Comparison of ENCODE assay signal across 8 cellular contexts in genomic region chr19:6577410-6578125, GRCh38. TPM values are rescaled to one million over a fixed set of nuclear protein-coding genes. Genes with fewer than 3 reads are reported as not detected.
DNase-seq lines count a peak whose midpoint lies in the region; ATAC-seq and TF ChIP-seq lines count a peak whose summit lies in the region.
"Had no signal": no experiment of that assay in that cellular context is flagged by ENCODE, and none has a peak within 500 bp of the region (broad histone marks: within the 10 kb centered on the region; RNA-seq: fewer than 3 reads in every experiment).

No MANE protein-coding gene starts in this region.

- peaks cover 11% of the 10 kb centered on the region; the same call in 1 of the 2 replicates for H3K36me3 ChIP-seq in GM23338 (ENCODE audit: insufficient read depth)

- peaks cover 20% of the 10 kb centered on the region for H3K4me1 ChIP-seq in GM23338 (ENCODE audit: insufficient read depth)

- in situ Hi-C loops in KBM-7 (cut with MboI; ENCODE audit: low pct_unique_long_range_greater_than_20kb, low sequenced_read_pairs) = no loop called here

- peak overlapping the region; percentile 59; the same call in 1 of the 2 replicates for H2AFZ ChIP-seq in GM23338

- H3K4me1 Mint-ChIP-seq in GM23338 = no peaks in the 10 kb centered on the region
- H3K4me1 Mint-ChIP-seq in effector memory CD8-positive, alpha-beta T cell (ENCODE audit: low read depth in 2 of 2) = peaks cover 4 to 5% of the 10 kb centered on the region in 2 donors

- no peaks in the 10 kb centered on the region; the same call in 1 of the 2 replicates for H3K9me2 ChIP-seq in GM23338 (ENCODE audit: insufficient read depth)

- no peak overlapping the region for H3K4me2 ChIP-seq in GM23338

- no peak for TF ChIP-seq CTCF in GM23338 (conservative IDR thresholded peaks at IDR 0.05; ENCODE audit: low read depth in 2 of 2)

- H3K27me3 Mint-ChIP-seq in GM23338 (ENCODE audit: insufficient read depth, low read depth, poor library complexity) = peaks cover 4% of the 10 kb centered on the region
- no peaks in the 10 kb centered on the region for H3K27me3 Mint-ChIP-seq in effector memory CD8-positive, alpha-beta T cell

- H3K4me3 ChIP-seq in GM23338 = no peak overlapping the region

- H3K27ac ChIP-seq in GM23338 (ENCODE audit: low read depth) = no peak overlapping the region

- peak; percentile 74 for ATAC-seq in GM18868 (IDR thresholded peaks at IDR 0.05; ENCODE audit: unreplicated experiment)
- no peak for ATAC-seq in GM23338
- ATAC-seq in effector memory CD8-positive, alpha-beta T cell (replicated peaks) = peak; percentile 65

- H3K4me3 Mint-ChIP-seq in GM23338 = no peak overlapping the region
- no peak overlapping the region for H3K4me3 Mint-ChIP-seq in effector memory CD8-positive, alpha-beta T cell
- H3K4me3 Mint-ChIP-seq: stimulated activated naive CD8-positive, alpha-beta T cell treated with anti-CD3 and anti-CD28 coated beads, Interleukin-15, Interleukin-2, amounts not matched to agents 100 ng/mL and 50 ng/mL, for 24 hours had no signal

- H3F3A ChIP-seq in GM23338 (replicated peaks; ENCODE audit: low read depth) = no peaks in the 10 kb centered on the region

- intact Hi-C loops in posterior vena cava (cut with DNase I) = no loop called here

- H3K9me3 Mint-ChIP-seq in GM23338 = peaks cover 23% of the 10 kb centered on the region
- no peaks in the 10 kb centered on the region for H3K9me3 Mint-ChIP-seq in effector memory CD8-positive, alpha-beta T cell
- H3K9me3 Mint-ChIP-seq: stimulated activated naive CD8-positive, alpha-beta T cell treated with anti-CD3 and anti-CD28 coated beads, Interleukin-15, Interleukin-2, amounts not matched to agents 100 ng/mL and 50 ng/mL, for 24 hours had no signal

- no peaks in the 10 kb centered on the region for H3K27me3 ChIP-seq in GM23338 (ENCODE audit: insufficient read depth)

- no peaks in the 10 kb centered on the region for H4K20me1 ChIP-seq in GM23338 (replicated peaks; ENCODE audit: insufficient read depth)

- H3K27ac Mint-ChIP-seq in GM23338 = no peak overlapping the region
- H3K27ac Mint-ChIP-seq in effector memory CD8-positive, alpha-beta T cell = no peak overlapping the region
- H3K27ac Mint-ChIP-seq: stimulated activated naive CD8-positive, alpha-beta T cell treated with anti-CD3 and anti-CD28 coated beads, Interleukin-15, Interleukin-2, amounts not matched to agents 100 ng/mL and 50 ng/mL, for 24 hours had no signal

- H3K36me3 Mint-ChIP-seq in GM23338 (ENCODE audit: low read depth) = peaks cover 14% of the 10 kb centered on the region; the same call in 2 of the 3 replicates
- H3K36me3 Mint-ChIP-seq in effector memory CD8-positive, alpha-beta T cell (ENCODE audit: insufficient read depth) = no peaks in the 10 kb centered on the region

- DNase-seq in GM23338 (ENCODE audit: low spot score) = no peak
- DNase-seq in KBM-7 = peak; percentile 95
- DNase-seq in effector memory CD8-positive, alpha-beta T cell = no peak
- DNase-seq in posterior vena cava (ENCODE audit: low spot score) = no peak
- no peak for DNase-seq in NCI-H2171 (lab: John Stamatoyannopoulos, UW)
- DNase-seq in NCI-H2196 treated with DMSO at 0.1 percent for 48 hours (lab: John Stamatoyannopoulos, UW; ENCODE audit: unreplicated experiment) = no peak

- no peaks in the 10 kb centered on the region for H3K79me2 ChIP-seq in GM23338 (replicated peaks; ENCODE audit: insufficient read depth)

TF ChIP-seq in GM23338, 12 proteins besides CTCF, POLR2A, EP300 and RAD21:
- TF ChIP-seq NANOG (IDR thresholded peaks at IDR 0.05; ENCODE audit: borderline replicate concordance) = no peak
- no peak for TF ChIP-seq ZNF462 (CRISPR knock-in tag; IDR thresholded peaks at IDR 0.05)
- TF ChIP-seq ZNF114 (CRISPR knock-in tag; IDR thresholded peaks at IDR 0.05) = no peak
- no peak for TF ChIP-seq ZNF331 (CRISPR knock-in tag; IDR thresholded peaks at IDR 0.05; ENCODE audit: low read depth)
- TF ChIP-seq EZH2 (IDR thresholded peaks at IDR 0.05; ENCODE audit: low read depth, unreplicated experiment) = no peak
- no peak for TF ChIP-seq JUNB (IDR thresholded peaks at IDR 0.05; ENCODE audit: unreplicated experiment)
- no peak for TF ChIP-seq STAT1 (IDR thresholded peaks at IDR 0.05; ENCODE audit: unreplicated experiment)
- no peak for TF ChIP-seq EZH2phosphoT487 (IDR thresholded peaks at IDR 0.05; ENCODE audit: unreplicated experiment)

RNA-seq across cellular contexts. Expression of gene CD70, which starts 13.4 kb away (rescaled TPM):
- 2.0 and 7.3 TPM in 2 replicates for total RNA-seq in GM23338 (2014; rRNA removed; shearing (Covaris generic))
- polyA plus RNA-seq in GM23338 (2016; fragmentation: Nextera tagmentation; extraction: Ambion mirVana) = 7.1 and 7.3 TPM in 2 replicates
- total RNA-seq in posterior vena cava = under 1 TPM in 1 of 2 donors, not detected in 1; 0.46 TPM

RNA-seq across cellular contexts. Expression of gene TNFSF9, which starts 46.7 kb away (rescaled TPM):
- 5.3 and 9.1 TPM in 2 replicates for total RNA-seq in GM23338 (2014; rRNA removed; shearing (Covaris generic))
- polyA plus RNA-seq in GM23338 (2016; fragmentation: Nextera tagmentation; extraction: Ambion mirVana) = 2.6 and 2.8 TPM in 2 replicates
- under 1 TPM; 0.42 to 0.67 TPM for total RNA-seq in posterior vena cava
